In genomic region chr17:76709077-76709950, GRCh38 we compare ENCODE assay signal across 8 cellular contexts. TPM values are rescaled to one million over a fixed set of nuclear protein-coding genes. Genes with fewer than 3 reads are reported as not detected.
DNase-seq lines count a peak whose midpoint lies in the region; ATAC-seq and TF ChIP-seq lines count a peak whose summit lies in the region.

No MANE protein-coding gene starts in this region.

- H3K36me3 Mint-ChIP-seq in dendritic cell treated with granulocyte-macrophage colony-stimulating factor and Interleukin-4, amounts not matched to agents 40 ng/mL and 50 ng/mL, for 4 days (ENCODE audit: low read depth), result peaks cover 20% of the 10 kb centered on the region

- peak; percentile 7 to 36 (median 18) for ATAC-seq in right lobe of liver
- no peak for ATAC-seq in GM18907 (IDR thresholded peaks at IDR 0.05; ENCODE audit: unreplicated experiment)

- peak overlapping the region; percentile 48 to 67 (median 58) for H3K4me3 ChIP-seq in right lobe of liver

- H3K9me3 Mint-ChIP-seq in dendritic cell treated with granulocyte-macrophage colony-stimulating factor and Interleukin-4, amounts not matched to agents 40 ng/mL and 50 ng/mL, for 4 days, result no peaks in the 10 kb centered on the region

- peak overlapping the region; percentile 61 for H3K4me3 Mint-ChIP-seq in dendritic cell treated with granulocyte-macrophage colony-stimulating factor and Interleukin-4, amounts not matched to agents 40 ng/mL and 50 ng/mL, for 4 days

- H3K27ac ChIP-seq in right lobe of liver (peak overlapping the region; percentile 50 to 73 (median 72)), temporal lobe (ENCODE audit: low read depth, low read length) (peak overlapping the region; percentile 83)

- H3K9me3 ChIP-seq in right lobe of liver, result no peaks in the 10 kb centered on the region

- H3K36me3 ChIP-seq in right lobe of liver, result peaks cover 0 to 15% (median 3%) of the 10 kb centered on the region in 4 donors

- H3K4me1 Mint-ChIP-seq in dendritic cell treated with granulocyte-macrophage colony-stimulating factor and Interleukin-4, amounts not matched to agents 40 ng/mL and 50 ng/mL, for 4 days (ENCODE audit: low read depth), result peaks cover 33% of the 10 kb centered on the region

- intact Hi-C loops in dendritic cell treated with granulocyte-macrophage colony-stimulating factor and Interleukin-4, amounts not matched to agents 40 ng/mL and 50 ng/mL, for 4 days (cut with micrococcal nuclease), result no loop called here
- intact Hi-C loops in right lobe of liver (cut with DNase I), result no loop called here

- peaks cover 23% of the 10 kb centered on the region for H3K27me3 Mint-ChIP-seq in dendritic cell treated with granulocyte-macrophage colony-stimulating factor and Interleukin-4, amounts not matched to agents 40 ng/mL and 50 ng/mL, for 4 days

- no peak for TF ChIP-seq CTCF in right lobe of liver (IDR thresholded peaks at IDR 0.05)

- WGBS in right lobe of liver (ENCODE audit: insufficient coverage, low coverage, low lambda C conversion rate, missing lambda C conversion rate), result 53% methylated on average over 14 of the region's 29 CpGs

- no peak for TF ChIP-seq POLR2A in right lobe of liver (IDR thresholded peaks at IDR 0.05)

- H3K27me3 ChIP-seq in right lobe of liver, result no peaks in the 10 kb centered on the region

- peaks cover 0 to 4% (median 0%) of the 10 kb centered on the region in 4 donors for H3K4me1 ChIP-seq in right lobe of liver

- DNase-seq in Daoy (ENCODE audit: low read depth) (peak; percentile 98), NCI-H69 (lab: John Stamatoyannopoulos, UW) (peak; percentile 69), right lobe of liver (peak in 1 of 3 donors; percentile 52), cortex of kidney (lab: John Stamatoyannopoulos, UW) (no peak), DMS153 treated with DMSO at 0.1 percent for 48 hours (lab: John Stamatoyannopoulos, UW; ENCODE audit: unreplicated experiment) (no peak)

- H3K27ac Mint-ChIP-seq in dendritic cell treated with granulocyte-macrophage colony-stimulating factor and Interleukin-4, amounts not matched to agents 40 ng/mL and 50 ng/mL, for 4 days, result no peak overlapping the region

RNA-seq across cellular contexts. Expression of gene MXRA7, which starts 1.5 kb away (rescaled TPM):
- 166 and 171 TPM in 2 replicates for total RNA-seq in Daoy (2014; rRNA removed; shearing (Covaris generic))
- total RNA-seq in right lobe of liver, result 10 to 100 TPM in 5 of 6 experiments, 1 to 10 TPM in 1; 7.7 to 25.4 (median 15.3) TPM
- 35.7 TPM for total RNA-seq in temporal lobe

RNA-seq across cellular contexts. Expression of gene JMJD6, which starts 17.1 kb away (rescaled TPM):
- total RNA-seq in Daoy (2014; rRNA removed; shearing (Covaris generic)), result 36.2 and 38.9 TPM in 2 replicates
- total RNA-seq in right lobe of liver (10 to 100 TPM in 5 of 6 experiments, 1 to 10 TPM in 1; 10.0 to 15.8 (median 11.1) TPM), temporal lobe (24.3 TPM)

RNA-seq across cellular contexts. Expression of gene METTL23, which starts 17.3 kb away (rescaled TPM):
- 29.4 and 36.5 TPM in 2 replicates for total RNA-seq in Daoy (2014; rRNA removed; shearing (Covaris generic))
- total RNA-seq in right lobe of liver (10 to 100 TPM; 16.0 to 25.0 (median 18.7) TPM), temporal lobe (12.0 TPM)

RNA-seq across cellular contexts. Expression of gene SRSF2, which starts 27.8 kb away (rescaled TPM):
- 359 and 429 TPM in 2 replicates for total RNA-seq in Daoy (2014; rRNA removed; shearing (Covaris generic))
- 100 to 1,000 TPM in 1 of 6 experiments, 10 to 100 TPM in 5; 62.4 to 106 (median 86.0) TPM for total RNA-seq in right lobe of liver
- 61.2 TPM for total RNA-seq in temporal lobe

RNA-seq across cellular contexts. Expression of gene MFSD11, which starts 28.6 kb away (rescaled TPM):
- total RNA-seq in Daoy (2014; rRNA removed; shearing (Covaris generic)), result 21.4 and 37.6 TPM in 2 replicates
- total RNA-seq in right lobe of liver, result 10 to 100 TPM in 5 of 6 experiments, 1 to 10 TPM in 1; 8.5 to 16.3 (median 15.3) TPM
- 47.2 TPM for total RNA-seq in temporal lobe

Comparison
In these comparisons a context has a peak if more than half of its experiments do, and no peak if none do; other contexts are left out.
1. DNase-seq: peak in Daoy (single experiment) and NCI-H69 (single experiment); none in cortex of kidney (single experiment) and DMS153 treated with DMSO at 0.1 percent for 48 hours (single experiment).